1 cellular context compared by ENCODE assay signal in the genomic region with DNA sequence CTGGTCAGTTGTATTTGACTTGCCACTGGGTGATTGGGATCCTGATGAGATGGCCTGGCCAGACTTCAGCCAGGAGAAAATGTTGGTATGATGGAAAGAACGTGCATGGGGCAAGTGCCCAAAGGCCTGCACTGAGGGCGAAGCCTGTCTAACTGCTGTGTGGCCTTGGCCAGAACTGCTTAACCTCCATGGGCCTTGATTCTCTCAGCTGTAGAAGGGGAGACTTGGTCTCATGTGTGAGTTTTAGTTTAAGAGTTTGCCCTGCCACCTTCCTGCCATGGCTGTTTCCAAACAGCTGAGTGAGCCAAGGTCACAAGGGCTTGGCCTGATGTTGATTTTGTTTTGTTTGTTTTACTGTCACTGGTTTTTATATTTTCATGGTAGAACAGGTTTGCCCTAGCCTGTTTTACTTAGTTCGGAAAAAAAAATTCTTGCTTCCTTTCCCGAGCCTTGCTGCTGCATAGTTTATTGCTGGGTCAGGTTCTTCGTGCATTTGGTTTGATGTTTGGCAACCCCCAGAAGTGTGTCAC.
A peak's percentile ranks its signal among the peaks of the same experiment; 100 is the strongest.
TF ChIP-seq lines count a peak whose summit lies in the region.

No MANE protein-coding gene starts in this region.

TF ChIP-seq in HepG2, 621 proteins besides CTCF, POLR2A, EP300 and RAD21 (continued from another document and continues in another):
- TF ChIP-seq, protein P1, sequence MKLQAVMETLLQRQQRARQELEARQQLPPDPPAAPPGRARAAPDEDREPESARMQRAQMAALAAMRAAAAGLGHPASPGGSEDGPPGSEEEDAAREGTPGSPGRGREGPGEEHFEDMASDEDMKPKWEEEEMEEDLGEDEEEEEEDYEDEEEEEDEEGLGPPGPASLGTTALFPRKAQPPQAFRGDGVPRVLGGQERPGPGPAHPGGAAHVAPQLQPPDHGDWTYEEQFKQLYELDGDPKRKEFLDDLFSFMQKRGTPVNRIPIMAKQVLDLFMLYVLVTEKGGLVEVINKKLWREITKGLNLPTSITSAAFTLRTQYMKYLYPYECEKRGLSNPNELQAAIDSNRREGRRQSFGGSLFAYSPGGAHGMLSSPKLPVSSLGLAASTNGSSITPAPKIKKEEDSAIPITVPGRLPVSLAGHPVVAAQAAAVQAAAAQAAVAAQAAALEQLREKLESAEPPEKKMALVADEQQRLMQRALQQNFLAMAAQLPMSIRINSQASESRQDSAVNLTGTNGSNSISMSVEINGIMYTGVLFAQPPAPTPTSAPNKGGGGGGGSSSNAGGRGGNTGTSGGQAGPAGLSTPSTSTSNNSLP (IDR thresholded peaks at IDR 0.05; ENCODE audit: low read depth, low read length) = peak; percentile 22; the same call in 1 of the 2 replicates
- TF ChIP-seq ZNF782 (CRISPR knock-in tag; IDR thresholded peaks at IDR 0.05; ENCODE audit: borderline replicate concordance) (peak; percentile 28; the same call in 1 of the 2 replicates), TBL1XR1 (IDR thresholded peaks at IDR 0.05; ENCODE audit: borderline replicate concordance, low read length, partially characterized antibody) (peak; percentile 7), KDM3A (CRISPR knock-in tag; IDR thresholded peaks at IDR 0.05; ENCODE audit: low read depth) (no peak), ZNF33B (CRISPR knock-in tag; IDR thresholded peaks at IDR 0.05) (no peak), ZNF207 (IDR thresholded peaks at IDR 0.05; ENCODE audit: borderline replicate concordance) (no peak), ELF3 (CRISPR knock-in tag; IDR thresholded peaks at IDR 0.05) (peak; percentile 83), IKZF1 (IDR thresholded peaks at IDR 0.05) (no peak), ZNF20 (CRISPR knock-in tag; IDR thresholded peaks at IDR 0.05) (no peak), ZNF557 (CRISPR knock-in tag; IDR thresholded peaks at IDR 0.05) (no peak), ZNF550 (CRISPR knock-in tag; IDR thresholded peaks at IDR 0.05; ENCODE audit: borderline replicate concordance) (no peak), MBD4 (IDR thresholded peaks at IDR 0.05; ENCODE audit: borderline replicate concordance, low read length) (no peak), HIVEP1 (CRISPR knock-in tag; IDR thresholded peaks at IDR 0.05) (no peak), JARID2 (CRISPR knock-in tag; IDR thresholded peaks at IDR 0.05; ENCODE audit: insufficient replicate concordance) (no peak), ZNF24 (IDR thresholded peaks at IDR 0.05) (no peak), ZNF383 (CRISPR knock-in tag; IDR thresholded peaks at IDR 0.05; ENCODE audit: borderline replicate concordance) (no peak), ZNF12 (CRISPR knock-in tag; IDR thresholded peaks at IDR 0.05) (no peak), GPN1 (CRISPR knock-in tag; IDR thresholded peaks at IDR 0.05; ENCODE audit: borderline replicate concordance) (no peak), ZBTB1 (CRISPR knock-in tag; IDR thresholded peaks at IDR 0.05; ENCODE audit: borderline replicate concordance) (no peak), ZNF781 (CRISPR knock-in tag; IDR thresholded peaks at IDR 0.05; ENCODE audit: borderline replicate concordance, not compliant biosample characterization) (peak; percentile 46), HDAC1 (CRISPR knock-in tag; IDR thresholded peaks at IDR 0.05) (peak; percentile 83), ZMYM4 (CRISPR knock-in tag; IDR thresholded peaks at IDR 0.05) (peak; percentile 82), HNRNPH1 (optimal IDR thresholded peaks at IDR 0.05; ENCODE audit: low read depth, low read length) (no peak), PTBP1 (IDR thresholded peaks at IDR 0.05; ENCODE audit: low read depth, low read length, poor library complexity, severe bottlenecking) (no peak), PRPF4 (IDR thresholded peaks at IDR 0.05; ENCODE audit: low read depth, low read length, poor library complexity, severe bottlenecking) (no peak), KLF15 (CRISPR knock-in tag; IDR thresholded peaks at IDR 0.05; ENCODE audit: borderline replicate concordance) (no peak), SMAD1 (CRISPR knock-in tag; IDR thresholded peaks at IDR 0.05; ENCODE audit: borderline replicate concordance, low read depth) (no peak; the same call in 1 of the 2 replicates), ZNF367 (CRISPR knock-in tag; IDR thresholded peaks at IDR 0.05; ENCODE audit: borderline replicate concordance) (no peak), CREM (IDR thresholded peaks at IDR 0.05) (no peak), CREM (CRISPR knock-in tag; IDR thresholded peaks at IDR 0.05) (no peak)
- TF ChIP-seq, protein P2, sequence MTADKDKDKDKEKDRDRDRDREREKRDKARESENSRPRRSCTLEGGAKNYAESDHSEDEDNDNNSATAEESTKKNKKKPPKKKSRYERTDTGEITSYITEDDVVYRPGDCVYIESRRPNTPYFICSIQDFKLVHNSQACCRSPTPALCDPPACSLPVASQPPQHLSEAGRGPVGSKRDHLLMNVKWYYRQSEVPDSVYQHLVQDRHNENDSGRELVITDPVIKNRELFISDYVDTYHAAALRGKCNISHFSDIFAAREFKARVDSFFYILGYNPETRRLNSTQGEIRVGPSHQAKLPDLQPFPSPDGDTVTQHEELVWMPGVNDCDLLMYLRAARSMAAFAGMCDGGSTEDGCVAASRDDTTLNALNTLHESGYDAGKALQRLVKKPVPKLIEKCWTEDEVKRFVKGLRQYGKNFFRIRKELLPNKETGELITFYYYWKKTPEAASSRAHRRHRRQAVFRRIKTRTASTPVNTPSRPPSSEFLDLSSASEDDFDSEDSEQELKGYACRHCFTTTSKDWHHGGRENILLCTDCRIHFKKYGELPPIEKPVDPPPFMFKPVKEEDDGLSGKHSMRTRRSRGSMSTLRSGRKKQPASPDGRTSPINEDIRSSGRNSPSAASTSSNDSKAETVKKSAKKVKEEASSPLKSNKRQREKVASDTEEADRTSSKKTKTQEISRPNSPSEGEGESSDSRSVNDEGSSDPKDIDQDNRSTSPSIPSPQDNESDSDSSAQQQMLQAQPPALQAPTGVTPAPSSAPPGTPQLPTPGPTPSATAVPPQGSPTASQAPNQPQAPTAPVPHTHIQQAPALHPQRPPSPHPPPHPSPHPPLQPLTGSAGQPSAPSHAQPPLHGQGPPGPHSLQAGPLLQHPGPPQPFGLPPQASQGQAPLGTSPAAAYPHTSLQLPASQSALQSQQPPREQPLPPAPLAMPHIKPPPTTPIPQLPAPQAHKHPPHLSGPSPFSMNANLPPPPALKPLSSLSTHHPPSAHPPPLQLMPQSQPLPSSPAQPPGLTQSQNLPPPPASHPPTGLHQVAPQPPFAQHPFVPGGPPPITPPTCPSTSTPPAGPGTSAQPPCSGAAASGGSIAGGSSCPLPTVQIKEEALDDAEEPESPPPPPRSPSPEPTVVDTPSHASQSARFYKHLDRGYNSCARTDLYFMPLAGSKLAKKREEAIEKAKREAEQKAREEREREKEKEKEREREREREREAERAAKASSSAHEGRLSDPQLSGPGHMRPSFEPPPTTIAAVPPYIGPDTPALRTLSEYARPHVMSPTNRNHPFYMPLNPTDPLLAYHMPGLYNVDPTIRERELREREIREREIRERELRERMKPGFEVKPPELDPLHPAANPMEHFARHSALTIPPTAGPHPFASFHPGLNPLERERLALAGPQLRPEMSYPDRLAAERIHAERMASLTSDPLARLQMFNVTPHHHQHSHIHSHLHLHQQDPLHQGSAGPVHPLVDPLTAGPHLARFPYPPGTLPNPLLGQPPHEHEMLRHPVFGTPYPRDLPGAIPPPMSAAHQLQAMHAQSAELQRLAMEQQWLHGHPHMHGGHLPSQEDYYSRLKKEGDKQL (CRISPR knock-in tag; IDR thresholded peaks at IDR 0.05; ENCODE audit: low read depth) = no peak
- TF ChIP-seq, protein P3, sequence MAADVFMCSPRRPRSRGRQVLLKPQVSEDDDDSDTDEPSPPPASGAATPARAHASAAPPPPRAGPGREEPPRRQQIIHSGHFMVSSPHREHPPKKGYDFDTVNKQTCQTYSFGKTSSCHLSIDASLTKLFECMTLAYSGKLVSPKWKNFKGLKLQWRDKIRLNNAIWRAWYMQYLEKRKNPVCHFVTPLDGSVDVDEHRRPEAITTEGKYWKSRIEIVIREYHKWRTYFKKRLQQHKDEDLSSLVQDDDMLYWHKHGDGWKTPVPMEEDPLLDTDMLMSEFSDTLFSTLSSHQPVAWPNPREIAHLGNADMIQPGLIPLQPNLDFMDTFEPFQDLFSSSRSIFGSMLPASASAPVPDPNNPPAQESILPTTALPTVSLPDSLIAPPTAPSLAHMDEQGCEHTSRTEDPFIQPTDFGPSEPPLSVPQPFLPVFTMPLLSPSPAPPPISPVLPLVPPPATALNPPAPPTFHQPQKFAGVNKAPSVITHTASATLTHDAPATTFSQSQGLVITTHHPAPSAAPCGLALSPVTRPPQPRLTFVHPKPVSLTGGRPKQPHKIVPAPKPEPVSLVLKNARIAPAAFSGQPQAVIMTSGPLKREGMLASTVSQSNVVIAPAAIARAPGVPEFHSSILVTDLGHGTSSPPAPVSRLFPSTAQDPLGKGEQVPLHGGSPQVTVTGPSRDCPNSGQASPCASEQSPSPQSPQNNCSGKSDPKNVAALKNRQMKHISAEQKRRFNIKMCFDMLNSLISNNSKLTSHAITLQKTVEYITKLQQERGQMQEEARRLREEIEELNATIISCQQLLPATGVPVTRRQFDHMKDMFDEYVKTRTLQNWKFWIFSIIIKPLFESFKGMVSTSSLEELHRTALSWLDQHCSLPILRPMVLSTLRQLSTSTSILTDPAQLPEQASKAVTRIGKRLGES (CRISPR knock-in tag; IDR thresholded peaks at IDR 0.05; ENCODE audit: borderline replicate concordance) = no peak
- TF ChIP-seq, protein P4, sequence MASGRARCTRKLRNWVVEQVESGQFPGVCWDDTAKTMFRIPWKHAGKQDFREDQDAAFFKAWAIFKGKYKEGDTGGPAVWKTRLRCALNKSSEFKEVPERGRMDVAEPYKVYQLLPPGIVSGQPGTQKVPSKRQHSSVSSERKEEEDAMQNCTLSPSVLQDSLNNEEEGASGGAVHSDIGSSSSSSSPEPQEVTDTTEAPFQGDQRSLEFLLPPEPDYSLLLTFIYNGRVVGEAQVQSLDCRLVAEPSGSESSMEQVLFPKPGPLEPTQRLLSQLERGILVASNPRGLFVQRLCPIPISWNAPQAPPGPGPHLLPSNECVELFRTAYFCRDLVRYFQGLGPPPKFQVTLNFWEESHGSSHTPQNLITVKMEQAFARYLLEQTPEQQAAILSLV (CRISPR knock-in tag; IDR thresholded peaks at IDR 0.05; ENCODE audit: borderline replicate concordance) = 0 out of 2 replicates have a peak, but pooled peaks have one; percentile 38
- TF ChIP-seq, protein P5, sequence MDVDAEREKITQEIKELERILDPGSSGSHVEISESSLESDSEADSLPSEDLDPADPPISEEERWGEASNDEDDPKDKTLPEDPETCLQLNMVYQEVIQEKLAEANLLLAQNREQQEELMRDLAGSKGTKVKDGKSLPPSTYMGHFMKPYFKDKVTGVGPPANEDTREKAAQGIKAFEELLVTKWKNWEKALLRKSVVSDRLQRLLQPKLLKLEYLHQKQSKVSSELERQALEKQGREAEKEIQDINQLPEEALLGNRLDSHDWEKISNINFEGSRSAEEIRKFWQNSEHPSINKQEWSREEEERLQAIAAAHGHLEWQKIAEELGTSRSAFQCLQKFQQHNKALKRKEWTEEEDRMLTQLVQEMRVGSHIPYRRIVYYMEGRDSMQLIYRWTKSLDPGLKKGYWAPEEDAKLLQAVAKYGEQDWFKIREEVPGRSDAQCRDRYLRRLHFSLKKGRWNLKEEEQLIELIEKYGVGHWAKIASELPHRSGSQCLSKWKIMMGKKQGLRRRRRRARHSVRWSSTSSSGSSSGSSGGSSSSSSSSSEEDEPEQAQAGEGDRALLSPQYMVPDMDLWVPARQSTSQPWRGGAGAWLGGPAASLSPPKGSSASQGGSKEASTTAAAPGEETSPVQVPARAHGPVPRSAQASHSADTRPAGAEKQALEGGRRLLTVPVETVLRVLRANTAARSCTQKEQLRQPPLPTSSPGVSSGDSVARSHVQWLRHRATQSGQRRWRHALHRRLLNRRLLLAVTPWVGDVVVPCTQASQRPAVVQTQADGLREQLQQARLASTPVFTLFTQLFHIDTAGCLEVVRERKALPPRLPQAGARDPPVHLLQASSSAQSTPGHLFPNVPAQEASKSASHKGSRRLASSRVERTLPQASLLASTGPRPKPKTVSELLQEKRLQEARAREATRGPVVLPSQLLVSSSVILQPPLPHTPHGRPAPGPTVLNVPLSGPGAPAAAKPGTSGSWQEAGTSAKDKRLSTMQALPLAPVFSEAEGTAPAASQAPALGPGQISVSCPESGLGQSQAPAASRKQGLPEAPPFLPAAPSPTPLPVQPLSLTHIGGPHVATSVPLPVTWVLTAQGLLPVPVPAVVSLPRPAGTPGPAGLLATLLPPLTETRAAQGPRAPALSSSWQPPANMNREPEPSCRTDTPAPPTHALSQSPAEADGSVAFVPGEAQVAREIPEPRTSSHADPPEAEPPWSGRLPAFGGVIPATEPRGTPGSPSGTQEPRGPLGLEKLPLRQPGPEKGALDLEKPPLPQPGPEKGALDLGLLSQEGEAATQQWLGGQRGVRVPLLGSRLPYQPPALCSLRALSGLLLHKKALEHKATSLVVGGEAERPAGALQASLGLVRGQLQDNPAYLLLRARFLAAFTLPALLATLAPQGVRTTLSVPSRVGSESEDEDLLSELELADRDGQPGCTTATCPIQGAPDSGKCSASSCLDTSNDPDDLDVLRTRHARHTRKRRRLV (CRISPR knock-in tag; IDR thresholded peaks at IDR 0.05) = no peak
- TF ChIP-seq, protein P6, sequence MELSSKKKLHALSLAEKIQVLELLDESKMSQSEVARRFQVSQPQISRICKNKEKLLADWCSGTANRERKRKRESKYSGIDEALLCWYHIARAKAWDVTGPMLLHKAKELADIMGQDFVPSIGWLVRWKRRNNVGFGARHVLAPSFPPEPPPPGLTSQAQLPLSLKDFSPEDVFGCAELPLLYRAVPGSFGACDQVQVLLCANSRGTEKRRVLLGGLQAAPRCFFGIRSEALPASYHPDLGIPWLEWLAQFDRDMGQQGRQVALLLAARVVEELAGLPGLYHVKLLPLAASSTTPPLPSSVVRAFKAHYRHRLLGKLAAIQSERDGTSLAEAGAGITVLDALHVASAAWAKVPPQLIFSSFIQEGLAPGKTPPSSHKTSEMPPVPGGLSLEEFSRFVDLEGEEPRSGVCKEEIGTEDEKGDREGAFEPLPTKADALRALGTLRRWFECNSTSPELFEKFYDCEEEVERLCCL (CRISPR knock-in tag; IDR thresholded peaks at IDR 0.05; ENCODE audit: borderline replicate concordance) = no peak
- TF ChIP-seq, protein P7, sequence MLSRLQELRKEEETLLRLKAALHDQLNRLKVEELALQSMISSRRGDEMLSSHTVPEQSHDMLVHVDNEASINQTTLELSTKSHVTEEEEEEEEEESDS (CRISPR knock-in tag; IDR thresholded peaks at IDR 0.05; ENCODE audit: borderline replicate concordance) = no peak
- TF ChIP-seq, protein P8, sequence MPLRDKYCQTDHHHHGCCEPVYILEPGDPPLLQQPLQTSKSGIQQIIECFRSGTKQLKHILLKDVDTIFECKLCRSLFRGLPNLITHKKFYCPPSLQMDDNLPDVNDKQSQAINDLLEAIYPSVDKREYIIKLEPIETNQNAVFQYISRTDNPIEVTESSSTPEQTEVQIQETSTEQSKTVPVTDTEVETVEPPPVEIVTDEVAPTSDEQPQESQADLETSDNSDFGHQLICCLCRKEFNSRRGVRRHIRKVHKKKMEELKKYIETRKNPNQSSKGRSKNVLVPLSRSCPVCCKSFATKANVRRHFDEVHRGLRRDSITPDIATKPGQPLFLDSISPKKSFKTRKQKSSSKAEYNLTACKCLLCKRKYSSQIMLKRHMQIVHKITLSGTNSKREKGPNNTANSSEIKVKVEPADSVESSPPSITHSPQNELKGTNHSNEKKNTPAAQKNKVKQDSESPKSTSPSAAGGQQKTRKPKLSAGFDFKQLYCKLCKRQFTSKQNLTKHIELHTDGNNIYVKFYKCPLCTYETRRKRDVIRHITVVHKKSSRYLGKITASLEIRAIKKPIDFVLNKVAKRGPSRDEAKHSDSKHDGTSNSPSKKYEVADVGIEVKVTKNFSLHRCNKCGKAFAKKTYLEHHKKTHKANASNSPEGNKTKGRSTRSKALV (CRISPR knock-in tag; IDR thresholded peaks at IDR 0.05) = no peak
